Comparison of ENCODE assay signal across 1 cellular context in genomic region chr16:74991268-74991592, GRCh38.
TF ChIP-seq lines count a peak whose summit lies in the region.

No MANE protein-coding gene starts in this region.

TF ChIP-seq in HepG2, 621 proteins besides CTCF, POLR2A, EP300 and RAD21 (continued from another document and continues in another):
- TF ChIP-seq ZBTB7B (CRISPR knock-in tag; IDR thresholded peaks at IDR 0.05) (0 out of 2 replicates have a peak, but pooled peaks have one; percentile 69), MAFG (CRISPR knock-in tag; IDR thresholded peaks at IDR 0.05) (no peak), PREB (CRISPR knock-in tag; IDR thresholded peaks at IDR 0.05) (no peak), ZNF577 (CRISPR knock-in tag; IDR thresholded peaks at IDR 0.05; ENCODE audit: borderline replicate concordance, low read depth) (no peak), AGO2 (optimal IDR thresholded peaks at IDR 0.05; ENCODE audit: low read depth, low read length) (no peak), TBX2 (CRISPR knock-in tag; IDR thresholded peaks at IDR 0.05; ENCODE audit: borderline replicate concordance) (no peak), MIER3 (CRISPR knock-in tag; IDR thresholded peaks at IDR 0.05; ENCODE audit: borderline replicate concordance) (no peak), KLF16 (CRISPR knock-in tag; IDR thresholded peaks at IDR 0.05) (no peak), ZNF547 (CRISPR knock-in tag; IDR thresholded peaks at IDR 0.05) (peak; percentile 18), MBNL3 (CRISPR knock-in tag; conservative IDR thresholded peaks at IDR 0.05) (0 out of 2 replicates have a peak, but pooled peaks have one; percentile 36), ZNF44 (CRISPR knock-in tag; IDR thresholded peaks at IDR 0.05) (0 out of 2 replicates have a peak, but pooled peaks have one; percentile 53), ZNF446 (CRISPR knock-in tag; IDR thresholded peaks at IDR 0.05) (no peak), SRY (CRISPR knock-in tag; IDR thresholded peaks at IDR 0.05) (no peak), SIX4 (CRISPR knock-in tag; IDR thresholded peaks at IDR 0.05) (no peak), ZNF331 (CRISPR knock-in tag; IDR thresholded peaks at IDR 0.05) (no peak), RBFOX2 (IDR thresholded peaks at IDR 0.05; ENCODE audit: low read depth, low read length) (0 out of 2 replicates have a peak, but pooled peaks have one; percentile 45), ZSCAN9 (CRISPR knock-in tag; IDR thresholded peaks at IDR 0.05; ENCODE audit: borderline replicate concordance) (no peak), ATF2 (CRISPR knock-in tag; IDR thresholded peaks at IDR 0.05) (no peak), RFX3 (CRISPR knock-in tag; IDR thresholded peaks at IDR 0.05) (no peak), ZNF788 (CRISPR knock-in tag; IDR thresholded peaks at IDR 0.05; ENCODE audit: borderline replicate concordance) (no peak), NR2F2 (IDR thresholded peaks at IDR 0.05; ENCODE audit: borderline replicate concordance, low read depth) (no peak), U2AF2 (IDR thresholded peaks at IDR 0.05; ENCODE audit: low read depth, low read length) (no peak), ZNF772 (CRISPR knock-in tag; IDR thresholded peaks at IDR 0.05) (no peak), MLXIP (CRISPR knock-in tag; IDR thresholded peaks at IDR 0.05; ENCODE audit: borderline replicate concordance) (no peak), CHCHD3 (CRISPR knock-in tag; IDR thresholded peaks at IDR 0.05) (no peak), ZNF138 (CRISPR knock-in tag; IDR thresholded peaks at IDR 0.05; ENCODE audit: low read depth) (no peak), SNAI1 (CRISPR knock-in tag; IDR thresholded peaks at IDR 0.05; ENCODE audit: borderline replicate concordance) (no peak), ZNF782 (CRISPR knock-in tag; IDR thresholded peaks at IDR 0.05; ENCODE audit: borderline replicate concordance) (no peak), KDM2A (CRISPR knock-in tag; IDR thresholded peaks at IDR 0.05; ENCODE audit: borderline replicate concordance, low read depth) (no peak; the same call in 1 of the 2 replicates), ZNF362 (CRISPR knock-in tag; IDR thresholded peaks at IDR 0.05; ENCODE audit: borderline replicate concordance) (no peak), AFF4 (CRISPR knock-in tag; IDR thresholded peaks at IDR 0.05) (no peak), REPIN1 (CRISPR knock-in tag; IDR thresholded peaks at IDR 0.05; ENCODE audit: borderline replicate concordance, low read depth) (0 out of 2 replicates have a peak, but pooled peaks have one; percentile 63), ZNF256 (CRISPR knock-in tag; conservative IDR thresholded peaks at IDR 0.05) (no peak; the same call in 1 of the 2 replicates), TCF12 (IDR thresholded peaks at IDR 0.05) (no peak), TCF12 (CRISPR knock-in tag; IDR thresholded peaks at IDR 0.05) (no peak), CBX1 (IDR thresholded peaks at IDR 0.05; ENCODE audit: low read depth) (no peak), HNF4A (CRISPR knock-in tag; IDR thresholded peaks at IDR 0.05) (no peak), NFKBIZ (CRISPR knock-in tag; IDR thresholded peaks at IDR 0.05) (no peak), ZNF142 (CRISPR knock-in tag; IDR thresholded peaks at IDR 0.05) (no peak), ZNF274 (CRISPR knock-in tag; IDR thresholded peaks at IDR 0.05) (peak; percentile 28; the same call in 1 of the 2 replicates)
- TF ChIP-seq, protein P1, sequence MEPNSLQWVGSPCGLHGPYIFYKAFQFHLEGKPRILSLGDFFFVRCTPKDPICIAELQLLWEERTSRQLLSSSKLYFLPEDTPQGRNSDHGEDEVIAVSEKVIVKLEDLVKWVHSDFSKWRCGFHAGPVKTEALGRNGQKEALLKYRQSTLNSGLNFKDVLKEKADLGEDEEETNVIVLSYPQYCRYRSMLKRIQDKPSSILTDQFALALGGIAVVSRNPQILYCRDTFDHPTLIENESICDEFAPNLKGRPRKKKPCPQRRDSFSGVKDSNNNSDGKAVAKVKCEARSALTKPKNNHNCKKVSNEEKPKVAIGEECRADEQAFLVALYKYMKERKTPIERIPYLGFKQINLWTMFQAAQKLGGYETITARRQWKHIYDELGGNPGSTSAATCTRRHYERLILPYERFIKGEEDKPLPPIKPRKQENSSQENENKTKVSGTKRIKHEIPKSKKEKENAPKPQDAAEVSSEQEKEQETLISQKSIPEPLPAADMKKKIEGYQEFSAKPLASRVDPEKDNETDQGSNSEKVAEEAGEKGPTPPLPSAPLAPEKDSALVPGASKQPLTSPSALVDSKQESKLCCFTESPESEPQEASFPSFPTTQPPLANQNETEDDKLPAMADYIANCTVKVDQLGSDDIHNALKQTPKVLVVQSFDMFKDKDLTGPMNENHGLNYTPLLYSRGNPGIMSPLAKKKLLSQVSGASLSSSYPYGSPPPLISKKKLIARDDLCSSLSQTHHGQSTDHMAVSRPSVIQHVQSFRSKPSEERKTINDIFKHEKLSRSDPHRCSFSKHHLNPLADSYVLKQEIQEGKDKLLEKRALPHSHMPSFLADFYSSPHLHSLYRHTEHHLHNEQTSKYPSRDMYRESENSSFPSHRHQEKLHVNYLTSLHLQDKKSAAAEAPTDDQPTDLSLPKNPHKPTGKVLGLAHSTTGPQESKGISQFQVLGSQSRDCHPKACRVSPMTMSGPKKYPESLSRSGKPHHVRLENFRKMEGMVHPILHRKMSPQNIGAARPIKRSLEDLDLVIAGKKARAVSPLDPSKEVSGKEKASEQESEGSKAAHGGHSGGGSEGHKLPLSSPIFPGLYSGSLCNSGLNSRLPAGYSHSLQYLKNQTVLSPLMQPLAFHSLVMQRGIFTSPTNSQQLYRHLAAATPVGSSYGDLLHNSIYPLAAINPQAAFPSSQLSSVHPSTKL (CRISPR knock-in tag; IDR thresholded peaks at IDR 0.05) = no peak
- TF ChIP-seq, protein P2, sequence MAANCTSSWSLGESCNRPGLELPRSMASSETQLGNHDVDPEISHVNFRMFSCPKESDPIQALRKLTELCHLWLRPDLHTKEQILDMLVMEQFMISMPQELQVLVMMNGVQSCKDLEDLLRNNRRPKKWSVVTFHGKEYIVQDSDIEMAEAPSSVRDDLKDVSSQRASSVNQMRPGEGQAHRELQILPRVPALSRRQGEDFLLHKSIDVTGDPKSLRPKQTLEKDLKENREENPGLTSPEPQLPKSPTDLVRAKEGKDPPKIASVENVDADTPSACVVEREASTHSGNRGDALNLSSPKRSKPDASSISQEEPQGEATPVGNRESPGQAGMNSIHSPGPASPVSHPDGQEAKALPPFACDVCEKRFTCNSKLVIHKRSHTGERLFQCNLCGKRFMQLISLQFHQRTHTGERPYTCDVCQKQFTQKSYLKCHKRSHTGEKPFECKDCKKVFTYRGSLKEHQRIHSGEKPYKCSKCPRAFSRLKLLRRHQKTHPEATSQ (CRISPR knock-in tag; IDR thresholded peaks at IDR 0.05; ENCODE audit: borderline replicate concordance) = peak; percentile 14; the same call in 1 of the 2 replicates
